In genomic region chr4:183444953-183445543, GRCh38 we compare ENCODE assay signal across 8 cellular contexts.
DNase-seq lines count a peak whose midpoint lies in the region; ATAC-seq, FAIRE-seq and TF ChIP-seq lines count a peak whose summit lies in the region.

No MANE protein-coding gene starts in this region.

- FAIRE-seq in RCC 7860 (lab: Jason Lieb, UNC) = no peak

- TF ChIP-seq CTCF in VCaP (conservative IDR thresholded peaks at IDR 0.05) = no peak
- TF ChIP-seq CTCF in foreskin fibroblast (IDR thresholded peaks at IDR 0.05; ENCODE audit: low read depth, low read length) = no peak
- TF ChIP-seq CTCF in neutrophil (IDR thresholded peaks at IDR 0.05) = no peak

- ATAC-seq in GM19328 (IDR thresholded peaks at IDR 0.05; ENCODE audit: unreplicated experiment) = peak; percentile 15
- ATAC-seq in HG03442 (IDR thresholded peaks at IDR 0.05; ENCODE audit: unreplicated experiment) = peak; percentile 19

- H3K4me1 ChIP-seq in neutrophil (ENCODE audit: control insufficient read depth in 1 of 2, insufficient read depth in 1 of 2, low read depth in 1 of 2, low read length in 1 of 2) = peaks cover 34 to 35% of the 10 kb centered on the region in 2 experiments

- H3K4me3 ChIP-seq in foreskin fibroblast (ENCODE audit: low read depth in 1 of 2, low read length in 2 of 2) (peak overlapping the region; percentile 78 to 84), neutrophil (ENCODE audit: low read depth in 1 of 2, low read length in 1 of 2) (peak overlapping the region; percentile 81 to 93)

- H3K9me3 ChIP-seq in neutrophil = no peaks in the 10 kb centered on the region

- DNase-seq in DMS53 treated with DMSO at 0.1 percent for 48 hours (lab: John Stamatoyannopoulos, UW; ENCODE audit: unreplicated experiment) (peak; percentile 3), foreskin fibroblast (peak in 1 of 2 donors; percentile 48), LoVo (ENCODE audit: low spot score) (no peak), RCC 7860 (ENCODE audit: low spot score) (no peak)

- peak overlapping the region; percentile 100 for H3K27ac ChIP-seq in VCaP
- peak overlapping the region; percentile 87 for H3K27ac ChIP-seq in neutrophil

- H3K27me3 ChIP-seq in neutrophil = no peaks in the 10 kb centered on the region

- peaks cover 29% of the 10 kb centered on the region for H3K36me3 ChIP-seq in neutrophil
